ENCODE assay signal across 9 cellular contexts in genomic region chr10:73886625-73887024, GRCh38. TPM values are rescaled to one million over a fixed set of nuclear protein-coding genes. Genes with fewer than 3 reads are reported as not detected.
A peak's percentile ranks its signal among the peaks of the same experiment; 100 is the strongest.
DNase-seq lines count a peak whose midpoint lies in the region; ATAC-seq and TF ChIP-seq lines count a peak whose summit lies in the region.
"Had no signal": no experiment of that assay in that cellular context is flagged by ENCODE, and none has a peak within 500 bp of the region (broad histone marks: within the 10 kb centered on the region; RNA-seq: fewer than 3 reads in every experiment).

No MANE protein-coding gene starts in this region.

- H3K27me3 ChIP-seq in BLaER1 treated with 17β-estradiol and CSF1 and Interleukin-3, amounts not matched to agents 10 nM and 100 nM, result no peaks in the 10 kb centered on the region
- H3K27me3 ChIP-seq in RWPE2 (ENCODE audit: insufficient read depth, poor library complexity, severe bottlenecking) (no peaks in the 10 kb centered on the region), esophagus squamous epithelium (no peaks in the 10 kb centered on the region), psoas muscle (ENCODE audit: insufficient read depth in 3 of 3, low read length in 2 of 3) (no peaks in the 10 kb centered on the region)

- no peaks in the 10 kb centered on the region for H3K9me3 ChIP-seq in BLaER1 treated with 17β-estradiol and CSF1 and Interleukin-3, amounts not matched to agents 10 nM and 100 nM (replicated peaks in 1 of 11)
- no peaks in the 10 kb centered on the region for H3K9me3 ChIP-seq in RWPE2 (ENCODE audit: severe bottlenecking)
- H3K9me3 ChIP-seq in esophagus squamous epithelium, result no peaks in the 10 kb centered on the region
- H3K9me3 ChIP-seq in psoas muscle, result no peaks in the 10 kb centered on the region

- H3K4me2 ChIP-seq in BLaER1 treated with 17β-estradiol and CSF1 and Interleukin-3, amounts not matched to agents 10 nM and 100 nM, result peak overlapping the region in 10 of 11 experiments; percentile 10 to 91 (median 50); a peak in 15 of 22 replicates

- TF ChIP-seq CTCF in RWPE2 (IDR thresholded peaks at IDR 0.05; ENCODE audit: poor library complexity, severe bottlenecking), result no peak
- no peak for TF ChIP-seq CTCF in esophagus squamous epithelium (IDR thresholded peaks at IDR 0.05)
- no peak for TF ChIP-seq CTCF in psoas muscle (IDR thresholded peaks at IDR 0.05)

- ATAC-seq in RWPE2 (ENCODE audit: low read depth) (no peak), psoas muscle (no peak), GM18502 (IDR thresholded peaks at IDR 0.05; ENCODE audit: poor library complexity, unreplicated experiment) (no peak), GM21825 (IDR thresholded peaks at IDR 0.05; ENCODE audit: unreplicated experiment) (no peak), GM18867 (IDR thresholded peaks at IDR 0.05; ENCODE audit: unreplicated experiment) (no peak)

- peak overlapping the region in 9 of 11 experiments; percentile 10 to 59 (median 31); a peak in 9 of 22 replicates for H3K27ac ChIP-seq in BLaER1 treated with 17β-estradiol and CSF1 and Interleukin-3, amounts not matched to agents 10 nM and 100 nM
- H3K27ac ChIP-seq in RWPE2 (ENCODE audit: poor library complexity, severe bottlenecking), result peak overlapping the region; percentile 99
- peak overlapping the region; percentile 92 to 96 (median 94) for H3K27ac ChIP-seq in esophagus squamous epithelium
- H3K27ac ChIP-seq in psoas muscle, result peak overlapping the region; percentile 96

- DNase-seq in RWPE2 (ENCODE audit: low spot score) (no peak), esophagus squamous epithelium (lab: John Stamatoyannopoulos, UW) (no peak), psoas muscle (no peak), nucleus accumbens (lab: John Stamatoyannopoulos, UW) (no peak)

- intact Hi-C loops in esophagus squamous epithelium (cut with DNase I) (loop anchor here (2.0 kb wide), 1 partner anchor 54 kb away; no protein-coding TSS in a partner anchor), psoas muscle (cut with DNase I) (loop anchor here (1.0 to 5.0 kb wide), 6 partner anchors 54 to 196 kb away; no protein-coding TSS in a partner anchor)

- no peaks in the 10 kb centered on the region for H3K36me3 ChIP-seq in BLaER1 treated with 17β-estradiol and CSF1 and Interleukin-3, amounts not matched to agents 10 nM and 100 nM
- H3K36me3 ChIP-seq in RWPE2 (ENCODE audit: low read depth) (no peaks in the 10 kb centered on the region), esophagus squamous epithelium (no peaks in the 10 kb centered on the region), psoas muscle (ENCODE audit: insufficient read depth in 1 of 2, low read depth in 1 of 2) (no peaks in the 10 kb centered on the region)

- H4K20me1 ChIP-seq in BLaER1 treated with 17β-estradiol and CSF1 and Interleukin-3, amounts not matched to agents 10 nM and 100 nM, result no peaks in the 10 kb centered on the region

- 0 to 25% methylated on average over 1 of the region's 1 CpG for WGBS in esophagus squamous epithelium, 2 donors
- 10 to 17% (median 15%) methylated on average over 1 of the region's 1 CpG for WGBS in psoas muscle, 3 donors

- peaks cover 48 to 54% (median 50%) of the 10 kb centered on the region in 10 experiments for H3K4me1 ChIP-seq in BLaER1 treated with 17β-estradiol and CSF1 and Interleukin-3, amounts not matched to agents 10 nM and 100 nM
- H3K4me1 ChIP-seq in RWPE2 (ENCODE audit: insufficient read depth, poor library complexity, severe bottlenecking) (peaks cover 35% of the 10 kb centered on the region), esophagus squamous epithelium (peaks cover 28 to 58% (median 38%) of the 10 kb centered on the region in 3 donors), psoas muscle (peaks cover 28% of the 10 kb centered on the region)

- no peak overlapping the region for H3K4me3 ChIP-seq in BLaER1 treated with 17β-estradiol and CSF1 and Interleukin-3, amounts not matched to agents 10 nM and 100 nM
- H3K4me3 ChIP-seq in RWPE2 (ENCODE audit: severe bottlenecking) (no peak overlapping the region), esophagus squamous epithelium (no peak overlapping the region), psoas muscle (peak overlapping the region; percentile 34)

- peak overlapping the region in 6 of 11 experiments; percentile 3 to 30 (median 25); a peak in 4 of 22 replicates for H3K9ac ChIP-seq in BLaER1 treated with 17β-estradiol and CSF1 and Interleukin-3, amounts not matched to agents 10 nM and 100 nM

- no peak for TF ChIP-seq POLR2A in esophagus squamous epithelium (IDR thresholded peaks at IDR 0.05)

RNA-seq across cellular contexts. Expression of gene CAMK2G, which starts 12.3 kb away (rescaled TPM):
- total RNA-seq in esophagus squamous epithelium, result 10 to 100 TPM; 15.5 to 37.0 (median 28.6) TPM
- total RNA-seq in psoas muscle, result 10 to 100 TPM; 34.2 to 60.3 (median 50.8) TPM
- 10 to 100 TPM; 15.8 to 58.5 (median 34.4) TPM for polyA plus RNA-seq in psoas muscle

RNA-seq across cellular contexts. Expression of gene PLAU, which starts 24.3 kb away (rescaled TPM):
- total RNA-seq in esophagus squamous epithelium (10 to 100 TPM in 2 of 4 donors, 1 to 10 TPM in 2; 8.8 to 15.9 (median 11.9) TPM), psoas muscle (10 to 100 TPM in 2 of 4 donors, 1 to 10 TPM in 2; 5.0 to 18.2 (median 10.6) TPM)
- 1 to 10 TPM; 3.8 to 7.6 (median 7.1) TPM for polyA plus RNA-seq in psoas muscle
- polyA plus RNA-seq: CD4-positive, alpha-beta memory T cell had no signal

Comparison
In these comparisons a context has a peak if more than half of its experiments do, and no peak if none do; other contexts are left out.
1. H3K27ac ChIP-seq: peak in every context shown above with its lines; median percentile 99 in RWPE2; 96 in psoas muscle; 94 in esophagus squamous epithelium; 31 in BLaER1 treated with 17β-estradiol and CSF1 and Interleukin-3, amounts not matched to agents 10 nM and 100 nM.